ENCODE assay signal across 8 cellular contexts in genomic region chr1:67431156-67431765, GRCh38. TPM values are rescaled to one million over a fixed set of nuclear protein-coding genes. Genes with fewer than 3 reads are reported as not detected.
DNase-seq lines count a peak whose midpoint lies in the region; ATAC-seq and TF ChIP-seq lines count a peak whose summit lies in the region.

No MANE protein-coding gene starts in this region.

- H3K4me3 Mint-ChIP-seq in chondrocyte (ENCODE audit: unreplicated experiment): peak overlapping the region; percentile 87
- H3K4me3 Mint-ChIP-seq in naive thymus-derived CD4-positive, alpha-beta T cell: peak overlapping the region; percentile 93 to 99 (median 95)

- H4K20me1 ChIP-seq in IMR-90 (ENCODE audit: insufficient read depth, low read length): peaks cover 35% of the 10 kb centered on the region

- no peaks in the 10 kb centered on the region for H3K79me1 ChIP-seq in IMR-90 (ENCODE audit: low read depth in 1 of 2, low read length in 2 of 2)

- CTCF ChIA-PET in IMR-90 (lab: Yijun Ruan, JAX): no interaction called here
- CTCF ChIA-PET in naive thymus-derived CD4-positive, alpha-beta T cell (lab: Charles Lee): interaction anchor here (1.0 kb wide), 1 partner anchor 69 kb away, joined by 3 read pairs; no protein-coding TSS in a partner anchor

- H2AK9ac ChIP-seq in IMR-90 (replicated peaks; ENCODE audit: low read depth, low read length, poor library complexity): peak overlapping the region; percentile 85

- H3K4me1 Mint-ChIP-seq in chondrocyte (ENCODE audit: low read depth): peaks cover 60% of the 10 kb centered on the region
- peaks cover 21 to 57% (median 50%) of the 10 kb centered on the region in 7 donors for H3K4me1 Mint-ChIP-seq in naive thymus-derived CD4-positive, alpha-beta T cell

- no peak overlapping the region for H2AK5ac ChIP-seq in IMR-90 (ENCODE audit: low read depth, low read length)

- peak overlapping the region; percentile 97 for H3K27ac Mint-ChIP-seq in chondrocyte (ENCODE audit: unreplicated experiment)
- peak overlapping the region; percentile 95 to 99 (median 96) for H3K27ac Mint-ChIP-seq in naive thymus-derived CD4-positive, alpha-beta T cell

- in situ Hi-C loops in IMR-90 (cut with MboI; ENCODE audit: low sequenced_read_pairs): no loop called here

- 0 out of 2 replicates have a peak overlapping the region, but pooled peaks have one; percentile 17 for H3K14ac ChIP-seq in IMR-90 (replicated peaks; ENCODE audit: low read depth, low read length)

- peak overlapping the region; percentile 99 for H2AFZ ChIP-seq in IMR-90 (replicated peaks; ENCODE audit: low read length, poor library complexity)

- H4K91ac ChIP-seq in IMR-90 (ENCODE audit: insufficient read depth, low read depth, low read length): no peak overlapping the region

- H3K23ac ChIP-seq in IMR-90 (ENCODE audit: low read depth, low read length): peak overlapping the region; percentile 26; the same call in 1 of the 2 replicates

- peak overlapping the region; percentile 78 for H3K4me3 ChIP-seq in BE2C (ENCODE audit: low read depth, low read length)
- H3K4me3 ChIP-seq in IMR-90 (ENCODE audit: insufficient read depth, low read depth, low read length): peak overlapping the region; percentile 73
- H3K4me3 ChIP-seq in naive thymus-derived CD4-positive, alpha-beta T cell (ENCODE audit: low read length): peak overlapping the region; percentile 98

- BruUV-seq in IMR-90 (replicated peaks; lab: Mats Ljungman, UMichigan): no TSS peak

- peak overlapping the region; percentile 19; the same call in 1 of the 2 replicates for H4K5ac ChIP-seq in IMR-90 (ENCODE audit: low read depth, low read length)

- peak overlapping the region; percentile 55 for H2BK5ac ChIP-seq in IMR-90 (ENCODE audit: low read depth, low read length, poor library complexity, severe bottlenecking)

- H3K36me3 Mint-ChIP-seq in chondrocyte (ENCODE audit: low read depth): no peaks in the 10 kb centered on the region
- peaks cover 5 to 23% (median 12%) of the 10 kb centered on the region in 5 donors for H3K36me3 Mint-ChIP-seq in naive thymus-derived CD4-positive, alpha-beta T cell

- H3K9me3 ChIP-seq in BE2C (no peaks in the 10 kb centered on the region), IMR-90 (ENCODE audit: control insufficient read depth, insufficient read depth, low read length) (no peaks in the 10 kb centered on the region)
- no peaks in the 10 kb centered on the region for H3K9me3 ChIP-seq in naive thymus-derived CD4-positive, alpha-beta T cell (ENCODE audit: control insufficient read depth in 2 of 3, low read length in 3 of 3)

- no peak overlapping the region for H3K4ac ChIP-seq in IMR-90 (ENCODE audit: low read depth, low read length)

- WGBS in IMR-90 (ENCODE audit: extremely low coverage in 2 of 2, insufficient read length in 1 of 2), 2 experiments: no CpG with 5 or more reads among the region's 12 CpGs

- H3K9me3 Mint-ChIP-seq in chondrocyte (ENCODE audit: low read depth): no peaks in the 10 kb centered on the region
- H3K9me3 Mint-ChIP-seq in naive thymus-derived CD4-positive, alpha-beta T cell: no peaks in the 10 kb centered on the region

- H3K18ac ChIP-seq in IMR-90 (ENCODE audit: low read depth, low read length): no peak overlapping the region

- ATAC-seq in IMR-90 (ENCODE audit: low read depth) (no peak), GM21423 (IDR thresholded peaks at IDR 0.05; ENCODE audit: unreplicated experiment) (no peak), GM21515 (IDR thresholded peaks at IDR 0.05; ENCODE audit: unreplicated experiment) (no peak)
- ATAC-seq in naive thymus-derived CD4-positive, alpha-beta T cell: no peak

- H3K27me3 ChIP-seq in BE2C: no peaks in the 10 kb centered on the region
- H3K27me3 ChIP-seq in IMR-90 (ENCODE audit: control insufficient read depth, insufficient read depth, low read length): no peaks in the 10 kb centered on the region
- H3K27me3 ChIP-seq in naive thymus-derived CD4-positive, alpha-beta T cell (ENCODE audit: control insufficient read depth in 2 of 2, insufficient read depth in 2 of 2, low read length in 2 of 2): no peaks in the 10 kb centered on the region

- intact Hi-C loops in IMR-90 (cut with micrococcal nuclease): loop anchor here (2.0 kb wide), 1 partner anchor 84 kb away; no protein-coding TSS in a partner anchor
- intact Hi-C loops in naive thymus-derived CD4-positive, alpha-beta T cell (cut with micrococcal nuclease): loop anchor here (1.0 to 10.0 kb wide), 14 partner anchors 69 to 1156 kb away; partner anchors contain the start of genes IL12RB2 (in 1 of the 2) and SLC35D1 (in 1 of the 2)

- no peak for DNase-seq in BE2C
- no peak for DNase-seq in IMR-90
- no peak for DNase-seq in chondrocyte (ENCODE audit: low spot score)
- no peak for DNase-seq in naive thymus-derived CD4-positive, alpha-beta T cell
- DNase-seq in NAMALWA (ENCODE audit: low spot score): no peak
- no peak for DNase-seq in erythroblast (lab: John Stamatoyannopoulos, UW)

- peak overlapping the region; percentile 22 to 82; a peak in 2 of 4 replicates for H4K8ac ChIP-seq in IMR-90 (ENCODE audit: low read depth in 2 of 2, low read length in 2 of 2)

- H3K9ac ChIP-seq in IMR-90 (ENCODE audit: low read depth, low read length): peak overlapping the region; percentile 67

- no peaks in the 10 kb centered on the region for H3K9me1 ChIP-seq in IMR-90 (ENCODE audit: insufficient read depth, low read length)

- H3K4me1 ChIP-seq in BE2C (no peaks in the 10 kb centered on the region), IMR-90 (ENCODE audit: control insufficient read depth, insufficient read depth, low read length) (no peaks in the 10 kb centered on the region)
- H3K4me1 ChIP-seq in naive thymus-derived CD4-positive, alpha-beta T cell (ENCODE audit: control insufficient read depth in 2 of 2, insufficient read depth in 2 of 2, low read length in 2 of 2): peaks cover 5 to 10% of the 10 kb centered on the region in 2 donors

- POLR2A ChIA-PET in IMR-90 (lab: Charles Lee; ENCODE audit: unreplicated experiment): no interaction called here
- POLR2A ChIA-PET in naive thymus-derived CD4-positive, alpha-beta T cell (lab: Charles Lee): interaction anchor here (0.8 to 1.4 kb wide), 7 partner anchors 12 to 378 kb away, joined by 3 to 6 read pairs (median 3); partner anchors contain the start of genes GADD45A and SLC35D1

- TF ChIP-seq POLR2A in IMR-90 (IDR thresholded peaks at IDR 0.05; ENCODE audit: low read depth, low read length) (no peak), erythroblast (IDR thresholded peaks at IDR 0.05; ENCODE audit: low read length) (no peak)

- no peak overlapping the region for H2BK20ac ChIP-seq in IMR-90 (ENCODE audit: low read depth, low read length)

- H3K4me2 ChIP-seq in IMR-90 (ENCODE audit: low read depth, low read length): peak overlapping the region; percentile 96

- peak overlapping the region; percentile 73; the same call in 1 of the 2 replicates for H3K56ac ChIP-seq in IMR-90 (ENCODE audit: extremely low read depth, insufficient read depth, low read length)

- TF ChIP-seq RAD21 in IMR-90 (IDR thresholded peaks at IDR 0.05; ENCODE audit: low read length): no peak

- H3K36me3 ChIP-seq in BE2C (peaks cover 18% of the 10 kb centered on the region), IMR-90 (ENCODE audit: control insufficient read depth, insufficient read depth, low read length) (peaks cover 5% of the 10 kb centered on the region; the same call in 1 of the 2 replicates)
- H3K36me3 ChIP-seq in naive thymus-derived CD4-positive, alpha-beta T cell (ENCODE audit: control insufficient read depth in 2 of 3, insufficient read depth in 3 of 3, low read length in 3 of 3): peaks cover 0 to 11% (median 0%) of the 10 kb centered on the region in 3 experiments

- dilution Hi-C loops in IMR-90 (cut with HindIII; ENCODE audit: low sequenced_read_pairs, unreplicated experiment): no loop called here

- H3K27ac ChIP-seq in IMR-90 (ENCODE audit: insufficient read depth, low read length): peak overlapping the region; percentile 56
- peak overlapping the region; percentile 96 for H3K27ac ChIP-seq in naive thymus-derived CD4-positive, alpha-beta T cell (ENCODE audit: low read depth, low read length)

- no peaks in the 10 kb centered on the region for H3K27me3 Mint-ChIP-seq in chondrocyte (ENCODE audit: low read depth)
- no peaks in the 10 kb centered on the region for H3K27me3 Mint-ChIP-seq in naive thymus-derived CD4-positive, alpha-beta T cell

- no peak overlapping the region for H2BK15ac ChIP-seq in IMR-90 (ENCODE audit: low read depth, low read length)

- H2BK120ac ChIP-seq in IMR-90 (ENCODE audit: low read depth, low read length): no peak overlapping the region

- no peak for TF ChIP-seq CTCF in BE2C (IDR thresholded peaks at IDR 0.05; ENCODE audit: low read depth, low read length)
- TF ChIP-seq CTCF in IMR-90 (conservative IDR thresholded peaks at IDR 0.05; ENCODE audit: low read depth, low read length): no peak
- no peak for TF ChIP-seq CTCF in chondrocyte (IDR thresholded peaks at IDR 0.05)

TF ChIP-seq in IMR-90, 13 proteins besides CTCF, POLR2A, EP300 and RAD21 (continues in another document):
- TF ChIP-seq RFX5 (IDR thresholded peaks at IDR 0.05; ENCODE audit: low read depth, low read length) (no peak), MAFK (IDR thresholded peaks at IDR 0.05; ENCODE audit: low read depth, low read length) (no peak), NFE2L2 (IDR thresholded peaks at IDR 0.05; ENCODE audit: low read depth, low read length) (no peak), FOS (IDR thresholded peaks at IDR 0.05; ENCODE audit: low read depth, low read length) (no peak), ELK1 (IDR thresholded peaks at IDR 0.05; ENCODE audit: borderline replicate concordance, low read depth, low read length) (no peak)

RNA-seq across cellular contexts. Expression of gene SERBP1, which starts 1.1 kb away (rescaled TPM):
- polyA plus RNA-seq in BE2C (2012; ENCODE audit: insufficient read depth, insufficient read length, low read depth): 156 TPM
- total RNA-seq in IMR-90 (2012; rRNA removed): 94.1 and 240 TPM in 2 replicates
- polyA plus RNA-seq in IMR-90 (2012; rRNA removed): 153 TPM in 2 replicates
- 65.9 and 68.8 TPM in 2 replicates for polyA plus RNA-seq in IMR-90 (2012; cell fraction: cytosol; rRNA removed)
- polyA plus RNA-seq in IMR-90 (2012; cell fraction: nucleus; rRNA removed; ENCODE audit: low replicate concordance): 22.2 and 52.1 TPM in 2 replicates
- 143 to 175 TPM (median 145 TPM) in 3 replicates for total RNA-seq in chondrocyte
- 100 to 1,000 TPM; 108 to 282 (median 151) TPM for total RNA-seq in naive thymus-derived CD4-positive, alpha-beta T cell
- 100 to 1,000 TPM; 120 to 155 TPM for polyA plus RNA-seq in naive thymus-derived CD4-positive, alpha-beta T cell
